15 cellular contexts compared by ENCODE assay signal in the genomic region with DNA sequence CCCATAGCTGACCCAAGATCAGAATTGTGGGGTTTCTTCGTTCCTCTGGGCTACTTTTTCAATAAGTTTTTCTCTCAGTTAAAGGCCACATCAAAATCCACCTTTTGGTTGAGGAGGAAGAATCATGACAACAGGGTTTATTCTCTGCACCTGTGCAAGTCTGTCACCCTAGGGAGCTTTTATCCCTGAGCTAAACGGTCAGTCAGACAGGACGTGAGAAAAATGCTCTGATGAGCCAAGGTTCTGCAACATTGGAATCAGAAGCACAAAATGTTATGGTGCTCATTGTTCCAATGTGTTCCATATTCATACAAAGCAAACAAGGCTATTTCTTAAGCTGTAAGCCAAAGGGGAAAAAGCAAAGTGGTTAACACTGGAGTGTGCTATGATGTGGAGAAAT. TPM values are rescaled to one million over a fixed set of nuclear protein-coding genes. Genes with fewer than 3 reads are reported as not detected.
A peak's percentile ranks its signal among the peaks of the same experiment; 100 is the strongest.
DNase-seq lines count a peak whose midpoint lies in the region; ATAC-seq and TF ChIP-seq lines count a peak whose summit lies in the region.
"Had no signal": no experiment of that assay in that cellular context is flagged by ENCODE, and none has a peak within 500 bp of the region (broad histone marks: within the 10 kb centered on the region; RNA-seq: fewer than 3 reads in every experiment).

No MANE protein-coding gene starts in this region.

- no peaks in the 10 kb centered on the region for H3K4me1 ChIP-seq in mesendoderm (ENCODE audit: control insufficient read depth, low read depth, low read length)
- H3K4me1 ChIP-seq: heart right ventricle had no signal

- ATAC-seq in HG02678 (IDR thresholded peaks at IDR 0.05; ENCODE audit: unreplicated experiment) (peak; percentile 35), HG03432 (IDR thresholded peaks at IDR 0.05; ENCODE audit: unreplicated experiment) (peak; percentile 56)
- ATAC-seq: heart right ventricle, Right ventricle myocardium inferior had no signal

- no peak overlapping the region for H3K4ac ChIP-seq in mesendoderm (ENCODE audit: low read depth, low read length)

- no peak overlapping the region for H3K56ac ChIP-seq in mesendoderm (ENCODE audit: low read length)

- H4K8ac ChIP-seq in mesendoderm (ENCODE audit: low read depth, low read length) = no peak overlapping the region

- H2BK15ac ChIP-seq in mesendoderm (replicated peaks; ENCODE audit: low read depth) = no peak overlapping the region

- H3K27ac ChIP-seq in mesendoderm (ENCODE audit: low read depth, low read length) = no peak overlapping the region
- H3K27ac ChIP-seq: heart right ventricle had no signal

- no peak overlapping the region for H3K4me2 ChIP-seq in mesendoderm (ENCODE audit: low read length)

- H3K27me3 ChIP-seq in mesendoderm (ENCODE audit: insufficient read depth, low read length, poor library complexity) = no peaks in the 10 kb centered on the region

- no peak overlapping the region for H2BK120ac ChIP-seq in mesendoderm (ENCODE audit: low read depth, low read length)

- H3K4me3 ChIP-seq in mesendoderm (ENCODE audit: low read length) = no peak overlapping the region
- H3K4me3 ChIP-seq: heart right ventricle had no signal

- no peak for TF ChIP-seq POLR2A in erythroblast (IDR thresholded peaks at IDR 0.05; ENCODE audit: low read length)

- DNase-seq in NCI-H345 (lab: John Stamatoyannopoulos, UW) = peak; percentile 40
- DNase-seq in NCI-H345 treated with DMSO at 0.1 percent for 48 hours (lab: John Stamatoyannopoulos, UW; ENCODE audit: unreplicated experiment) = no peak
- DNase-seq in erythroblast (lab: John Stamatoyannopoulos, UW) = no peak
- DNase-seq in AML-193 (lab: John Stamatoyannopoulos, UW) = no peak
- no peak for DNase-seq in activated effector memory CD4-positive, alpha-beta T cell treated with anti-CD3 and anti-CD28 coated beads, Interleukin-2, amount 50 U/mL, for 16 hours
- no peak for DNase-seq in mesendoderm
- DNase-seq: activated T-cell treated with anti-CD3 and anti-CD28 coated beads, Interleukin-2, amount 50 U/mL, for 24 hours; DMS153; heart right ventricle; NCI-H2227 treated with DMSO at 0.1 percent for 48 hours; stimulated activated CD4-positive, alpha-beta T cell treated with anti-CD3 and anti-CD28 coated beads, Interleukin-2, amount 100 ng/mL, for 24 hours had no signal

- no peak overlapping the region for H2AK5ac ChIP-seq in mesendoderm (ENCODE audit: low read length)

- H3K9ac ChIP-seq in mesendoderm (ENCODE audit: low read length) = no peak overlapping the region

- no peak overlapping the region for H4K5ac ChIP-seq in mesendoderm (ENCODE audit: low read length)

- no peaks in the 10 kb centered on the region for H3K79me2 ChIP-seq in mesendoderm (ENCODE audit: control insufficient read depth, insufficient read depth, low read length)

- H3K23ac ChIP-seq in mesendoderm (ENCODE audit: low read length) = no peak overlapping the region

- no peak overlapping the region for H2BK5ac ChIP-seq in mesendoderm (ENCODE audit: low read length)

- no peaks in the 10 kb centered on the region for H3K79me1 ChIP-seq in mesendoderm (ENCODE audit: low read length)

- H3K36me3 ChIP-seq in mesendoderm (ENCODE audit: control insufficient read depth, insufficient read depth, low read length) = no peaks in the 10 kb centered on the region
- H3K36me3 ChIP-seq: heart right ventricle had no signal

- no CpG with 5 or more reads among the region's 3 CpGs for WGBS in mesendoderm (ENCODE audit: extremely low coverage, insufficient coverage, low lambda C conversion rate)

- no peak overlapping the region for H3K18ac ChIP-seq in mesendoderm (ENCODE audit: low read length)

RNA-seq across cellular contexts. Expression of a gene that starts 7.4 kb away (rescaled TPM):
- polyA plus RNA-seq in mesendoderm (2013, experiment 1 of 2) = not detected
- not detected for polyA plus RNA-seq in mesendoderm (2013, experiment 2 of 2)
- polyA plus RNA-seq: endothelial cell of umbilical vein had no signal

RNA-seq across cellular contexts. Expression of a gene that starts 51.8 kb away (rescaled TPM):
- 25.2 TPM for polyA plus RNA-seq in mesendoderm (2013, experiment 1 of 2)
- polyA plus RNA-seq in mesendoderm (2013, experiment 2 of 2) = 26.6 TPM

RNA-seq across cellular contexts. Expression of a gene that starts 52.0 kb away (rescaled TPM):
- 53.5 TPM for polyA plus RNA-seq in mesendoderm (2013, experiment 1 of 2)
- 51.6 TPM for polyA plus RNA-seq in mesendoderm (2013, experiment 2 of 2)
